In the genomic region with DNA sequence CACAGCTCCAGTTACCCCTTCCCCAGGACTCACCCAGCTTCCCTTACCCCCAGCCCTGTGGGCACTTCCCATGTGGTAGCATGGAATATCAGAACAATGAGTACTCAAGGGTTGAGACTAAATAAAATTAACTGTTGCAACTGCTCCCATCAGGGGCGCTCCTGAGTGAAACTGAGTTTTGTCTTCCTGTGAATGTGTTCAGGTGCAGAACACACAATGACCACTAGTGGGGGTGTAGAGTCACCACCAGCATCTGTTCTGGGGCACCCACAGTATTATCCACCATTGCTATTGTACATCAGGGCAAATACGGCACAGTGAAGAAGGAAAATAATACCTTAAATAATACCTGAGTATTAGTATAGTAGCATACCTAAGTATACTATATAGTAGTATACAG, we compare ENCODE assay signal across 11 cellular contexts.
DNase-seq lines count a peak whose midpoint lies in the region; ATAC-seq and TF ChIP-seq lines count a peak whose summit lies in the region.
"Had no signal": no experiment of that assay in that cellular context is flagged by ENCODE, and none has a peak within 500 bp of the region (broad histone marks: within the 10 kb centered on the region; RNA-seq: fewer than 3 reads in every experiment).

No MANE protein-coding gene starts in this region.

- H3K36me3 ChIP-seq in esophagus squamous epithelium = no peaks in the 10 kb centered on the region

- H3K36me3 Mint-ChIP-seq in activated naive CD4-positive, alpha-beta T cell treated with anti-CD3 and anti-CD28 coated beads, Interleukin-2, amount 50 U/mL, for 72 hours = peaks cover 0 to 12% of the 10 kb centered on the region in 2 donors

- no peak overlapping the region for H3K4me3 ChIP-seq in AG09309 (ENCODE audit: control insufficient read depth, low read depth, low read length)
- no peak overlapping the region for H3K4me3 ChIP-seq in esophagus squamous epithelium

- no peak overlapping the region for H3K27ac ChIP-seq in esophagus squamous epithelium

- peaks cover 0 to 15% (median 0%) of the 10 kb centered on the region in 4 donors for H3K27me3 ChIP-seq in esophagus squamous epithelium

- 75 to 94% methylated on average over 1 to 2 of the region's 2 CpGs for WGBS in esophagus squamous epithelium, 2 donors

- no peak for TF ChIP-seq POLR2A in esophagus squamous epithelium (IDR thresholded peaks at IDR 0.05)

- peak; percentile 17 for TF ChIP-seq CTCF in AG09309 (IDR thresholded peaks at IDR 0.05; ENCODE audit: control insufficient read depth, insufficient read depth, low read depth, low read length, missing control alignments)
- peak; percentile 8; the same call in 1 of the 2 replicates for TF ChIP-seq CTCF in GM12874 (IDR thresholded peaks at IDR 0.05; ENCODE audit: insufficient read depth, low read depth, low read length)
- peak in 5 of 6 experiments; percentile 10 to 47 (median 35) for TF ChIP-seq CTCF in esophagus squamous epithelium (IDR thresholded peaks at IDR 0.05)

- no peak for DNase-seq in AG09309 (ENCODE audit: low read depth)
- peak; percentile 56 for DNase-seq in NCI-H82 (lab: John Stamatoyannopoulos, UW)
- DNase-seq in esophagus squamous epithelium (lab: John Stamatoyannopoulos, UW) = no peak
- no peak for DNase-seq in activated naive CD4-positive, alpha-beta T cell treated with anti-CD3 and anti-CD28 coated beads, Interleukin-2, amount 50 U/mL, for 72 hours (ENCODE audit: low spot score in 2 of 2)
- DNase-seq in foreskin melanocyte = no peak
- no peak for DNase-seq in Ammon's horn (ENCODE audit: low spot score)
- DNase-seq: cerebellar nuclear complex, hypothalamus, nucleus accumbens had no signal

- no peak overlapping the region for H3K27ac Mint-ChIP-seq in activated naive CD4-positive, alpha-beta T cell treated with anti-CD3 and anti-CD28 coated beads, Interleukin-2, amount 50 U/mL, for 72 hours

- peaks cover 0 to 6% (median 0%) of the 10 kb centered on the region in 3 donors for H3K9me3 ChIP-seq in esophagus squamous epithelium

- no peak for ATAC-seq in HG03139 (IDR thresholded peaks at IDR 0.05; ENCODE audit: unreplicated experiment)
- no peak for ATAC-seq in activated naive CD4-positive, alpha-beta T cell treated with anti-CD3 and anti-CD28 coated beads, Interleukin-2, amount 50 U/mL, for 72 hours

- intact Hi-C loops in esophagus squamous epithelium (cut with DNase I) = no loop called here

- peaks cover 15 to 17% of the 10 kb centered on the region in 2 donors for H3K9me3 Mint-ChIP-seq in activated naive CD4-positive, alpha-beta T cell treated with anti-CD3 and anti-CD28 coated beads, Interleukin-2, amount 50 U/mL, for 72 hours

- H3K4me1 ChIP-seq in esophagus squamous epithelium = no peaks in the 10 kb centered on the region
